In genomic region chr20:62996596-62996982, GRCh38 we compare ENCODE assay signal across 10 cellular contexts. TPM values are rescaled to one million over a fixed set of nuclear protein-coding genes. Genes with fewer than 3 reads are reported as not detected.
"Had no signal": no experiment of that assay in that cellular context is flagged by ENCODE, and none has a peak within 500 bp of the region (broad histone marks: within the 10 kb centered on the region; RNA-seq: fewer than 3 reads in every experiment).

No MANE protein-coding gene starts in this region.

- H3K4me2 ChIP-seq: GM23338 had no signal

- H3K27ac ChIP-seq: HL-60 had no signal

- H3K9me3 Mint-ChIP-seq: GM23338, HFFc6 had no signal

- ATAC-seq: GM23338 had no signal

- H3K27ac Mint-ChIP-seq: GM23338, H9, HFFc6 had no signal

- FAIRE-seq: H1, H54, K562 had no signal

- H2AFZ ChIP-seq: GM23338 had no signal

- DNase-seq: H9, HCEC 1CT, HFFc6, IMR-90 had no signal

- H3K4me3 ChIP-seq: GM23338, K562 had no signal

- H3K4me3 Mint-ChIP-seq: GM23338, H9, HFFc6 had no signal

RNA-seq across cellular contexts. Expression of gene BHLHE23, which starts 10.2 kb away (rescaled TPM):
- total RNA-seq: HFFc6, HT1080, IMR-90, K562 had no signal
- polyA plus RNA-seq: H1, IMR-90, K562 had no signal

RNA-seq across cellular contexts. Expression of gene SLC17A9, which starts 44.1 kb away (rescaled TPM):
- total RNA-seq: HT1080 had no signal
